1 cellular context compared by ENCODE assay signal in the genomic region with DNA sequence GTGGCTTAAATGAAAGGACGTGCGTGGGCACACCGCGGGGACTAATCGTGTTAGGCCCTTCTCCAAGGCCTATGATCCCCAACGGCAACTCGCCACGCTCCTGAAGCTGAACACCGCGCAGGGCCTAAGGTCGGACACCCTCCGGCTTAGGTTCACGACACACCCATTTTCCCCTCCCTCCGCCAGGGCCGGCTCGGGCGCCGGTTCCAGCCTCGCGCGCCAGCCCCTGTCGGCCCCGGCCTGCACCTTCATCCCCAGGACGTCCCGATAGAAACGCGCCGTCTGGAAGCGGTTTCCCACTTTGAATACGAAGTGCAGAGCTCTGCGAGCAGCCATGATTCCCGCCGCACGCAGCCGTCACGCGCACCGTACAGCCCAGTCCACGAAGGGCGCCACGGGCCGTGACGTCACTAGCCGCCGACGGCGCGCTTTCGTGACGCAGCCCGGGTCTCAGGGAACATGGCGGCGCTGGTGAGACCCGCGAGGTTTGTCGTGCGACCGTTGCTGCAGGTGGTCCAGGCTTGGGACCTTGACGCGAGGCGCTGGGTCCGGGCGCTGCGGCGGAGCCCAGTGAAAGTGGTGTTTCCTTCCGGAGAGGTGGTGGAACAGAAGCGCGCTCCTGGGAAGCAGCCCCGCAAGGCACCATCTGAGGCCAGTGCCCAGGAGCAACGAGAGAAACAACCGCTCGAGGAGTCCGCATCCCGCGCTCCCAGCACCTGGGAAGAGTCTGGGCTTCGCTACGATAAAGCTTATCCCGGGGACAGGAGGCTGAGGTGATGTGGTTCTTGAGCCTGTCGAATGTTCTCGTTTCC.
TF ChIP-seq lines count a peak whose summit lies in the region.

A gene with protein sequence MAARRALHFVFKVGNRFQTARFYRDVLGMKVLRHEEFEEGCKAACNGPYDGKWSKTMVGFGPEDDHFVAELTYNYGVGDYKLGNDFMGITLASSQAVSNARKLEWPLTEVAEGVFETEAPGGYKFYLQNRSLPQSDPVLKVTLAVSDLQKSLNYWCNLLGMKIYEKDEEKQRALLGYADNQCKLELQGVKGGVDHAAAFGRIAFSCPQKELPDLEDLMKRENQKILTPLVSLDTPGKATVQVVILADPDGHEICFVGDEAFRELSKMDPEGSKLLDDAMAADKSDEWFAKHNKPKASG (minus strand): TSS at position 361 of the 812 bp plus-strand sequence. CDS start 25 bp downstream, at position 336.
A gene with protein sequence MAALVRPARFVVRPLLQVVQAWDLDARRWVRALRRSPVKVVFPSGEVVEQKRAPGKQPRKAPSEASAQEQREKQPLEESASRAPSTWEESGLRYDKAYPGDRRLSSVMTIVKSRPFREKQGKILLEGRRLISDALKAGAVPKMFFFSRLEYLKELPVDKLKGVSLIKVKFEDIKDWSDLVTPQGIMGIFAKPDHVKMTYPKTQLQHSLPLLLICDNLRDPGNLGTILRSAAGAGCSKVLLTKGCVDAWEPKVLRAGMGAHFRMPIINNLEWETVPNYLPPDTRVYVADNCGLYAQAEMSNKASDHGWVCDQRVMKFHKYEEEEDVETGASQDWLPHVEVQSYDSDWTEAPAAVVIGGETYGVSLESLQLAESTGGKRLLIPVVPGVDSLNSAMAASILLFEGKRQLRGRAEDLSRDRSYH (plus strand): TSS at position 434 of the 812 bp plus-strand sequence. CDS start 26 bp downstream, at position 460.

TF ChIP-seq in HepG2, 621 proteins besides CTCF, POLR2A, EP300 and RAD21 (continued from another document and continues in another):
- TF ChIP-seq, protein P1, sequence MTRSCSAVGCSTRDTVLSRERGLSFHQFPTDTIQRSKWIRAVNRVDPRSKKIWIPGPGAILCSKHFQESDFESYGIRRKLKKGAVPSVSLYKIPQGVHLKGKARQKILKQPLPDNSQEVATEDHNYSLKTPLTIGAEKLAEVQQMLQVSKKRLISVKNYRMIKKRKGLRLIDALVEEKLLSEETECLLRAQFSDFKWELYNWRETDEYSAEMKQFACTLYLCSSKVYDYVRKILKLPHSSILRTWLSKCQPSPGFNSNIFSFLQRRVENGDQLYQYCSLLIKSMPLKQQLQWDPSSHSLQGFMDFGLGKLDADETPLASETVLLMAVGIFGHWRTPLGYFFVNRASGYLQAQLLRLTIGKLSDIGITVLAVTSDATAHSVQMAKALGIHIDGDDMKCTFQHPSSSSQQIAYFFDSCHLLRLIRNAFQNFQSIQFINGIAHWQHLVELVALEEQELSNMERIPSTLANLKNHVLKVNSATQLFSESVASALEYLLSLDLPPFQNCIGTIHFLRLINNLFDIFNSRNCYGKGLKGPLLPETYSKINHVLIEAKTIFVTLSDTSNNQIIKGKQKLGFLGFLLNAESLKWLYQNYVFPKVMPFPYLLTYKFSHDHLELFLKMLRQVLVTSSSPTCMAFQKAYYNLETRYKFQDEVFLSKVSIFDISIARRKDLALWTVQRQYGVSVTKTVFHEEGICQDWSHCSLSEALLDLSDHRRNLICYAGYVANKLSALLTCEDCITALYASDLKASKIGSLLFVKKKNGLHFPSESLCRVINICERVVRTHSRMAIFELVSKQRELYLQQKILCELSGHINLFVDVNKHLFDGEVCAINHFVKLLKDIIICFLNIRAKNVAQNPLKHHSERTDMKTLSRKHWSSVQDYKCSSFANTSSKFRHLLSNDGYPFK (CRISPR knock-in tag; IDR thresholded peaks at IDR 0.05; ENCODE audit: borderline replicate concordance): peak; percentile 91
- TF ChIP-seq HOXA9 (CRISPR knock-in tag; IDR thresholded peaks at IDR 0.05; ENCODE audit: borderline replicate concordance) (peak; percentile 80; the same call in 1 of the 2 replicates), ZNF589 (CRISPR knock-in tag; conservative IDR thresholded peaks at IDR 0.05) (peak; percentile 87), MBD4 (IDR thresholded peaks at IDR 0.05; ENCODE audit: borderline replicate concordance, low read length) (no peak), HNF4A (CRISPR knock-in tag; IDR thresholded peaks at IDR 0.05) (peak; percentile 48; the same call in 1 of the 2 replicates), CBX2 (IDR thresholded peaks at IDR 0.05; ENCODE audit: low read depth, low read length) (no peak), CBX2 (CRISPR knock-in tag; IDR thresholded peaks at IDR 0.05; ENCODE audit: low read depth) (no peak), AGO2 (optimal IDR thresholded peaks at IDR 0.05; ENCODE audit: low read depth, low read length) (peak; percentile 76), MED8 (CRISPR knock-in tag; IDR thresholded peaks at IDR 0.05; ENCODE audit: insufficient replicate concordance) (peak; percentile 76), CAMTA2 (CRISPR knock-in tag; IDR thresholded peaks at IDR 0.05; ENCODE audit: borderline replicate concordance) (0 out of 2 replicates have a peak, but pooled peaks have one; percentile 71), HDAC2 (CRISPR knock-in tag; IDR thresholded peaks at IDR 0.05) (peak; percentile 97), ZNF614 (CRISPR knock-in tag; IDR thresholded peaks at IDR 0.05; ENCODE audit: borderline replicate concordance) (peak; percentile 59; the same call in 1 of the 2 replicates), NR3C1 (CRISPR knock-in tag; IDR thresholded peaks at IDR 0.05) (0 out of 2 replicates have a peak, but pooled peaks have one; percentile 17), ATF7-NPFF (CRISPR knock-in tag; IDR thresholded peaks at IDR 0.05; ENCODE audit: low read depth) (peak; percentile 94), ZZZ3 (CRISPR knock-in tag; IDR thresholded peaks at IDR 0.05; ENCODE audit: borderline replicate concordance) (peak; percentile 92), GFI1 (CRISPR knock-in tag; IDR thresholded peaks at IDR 0.05; ENCODE audit: borderline replicate concordance) (peak; percentile 21; the same call in 1 of the 2 replicates), ZNF850 (CRISPR knock-in tag; conservative IDR thresholded peaks at IDR 0.05) (no peak), ZNF501 (CRISPR knock-in tag; IDR thresholded peaks at IDR 0.05) (peak; percentile 95), ZNF326 (CRISPR knock-in tag; IDR thresholded peaks at IDR 0.05; ENCODE audit: borderline replicate concordance) (no peak), SRY (CRISPR knock-in tag; IDR thresholded peaks at IDR 0.05) (peak; percentile 76), AKAP8 (CRISPR knock-in tag; IDR thresholded peaks at IDR 0.05) (peak; percentile 81)
- TF ChIP-seq, protein P2, sequence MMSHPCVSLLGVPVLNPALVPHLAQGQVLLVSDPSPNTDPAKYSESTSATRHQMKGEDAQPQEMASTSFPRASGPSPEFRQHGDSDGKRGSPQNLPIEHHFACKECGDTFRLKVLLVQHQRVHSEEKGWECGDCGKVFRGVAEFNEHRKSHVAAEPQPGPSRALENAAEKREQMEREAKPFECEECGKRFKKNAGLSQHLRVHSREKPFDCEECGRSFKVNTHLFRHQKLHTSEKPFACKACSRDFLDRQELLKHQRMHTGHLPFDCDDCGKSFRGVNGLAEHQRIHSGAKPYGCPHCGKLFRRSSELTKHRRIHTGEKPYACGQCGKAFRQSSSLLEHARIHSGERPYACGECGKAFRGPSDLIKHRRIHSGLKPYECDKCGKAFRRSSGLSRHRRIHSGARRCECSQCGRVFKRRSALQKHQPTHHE (CRISPR knock-in tag; IDR thresholded peaks at IDR 0.05; ENCODE audit: borderline replicate concordance): no peak
- TF ChIP-seq, protein P3, sequence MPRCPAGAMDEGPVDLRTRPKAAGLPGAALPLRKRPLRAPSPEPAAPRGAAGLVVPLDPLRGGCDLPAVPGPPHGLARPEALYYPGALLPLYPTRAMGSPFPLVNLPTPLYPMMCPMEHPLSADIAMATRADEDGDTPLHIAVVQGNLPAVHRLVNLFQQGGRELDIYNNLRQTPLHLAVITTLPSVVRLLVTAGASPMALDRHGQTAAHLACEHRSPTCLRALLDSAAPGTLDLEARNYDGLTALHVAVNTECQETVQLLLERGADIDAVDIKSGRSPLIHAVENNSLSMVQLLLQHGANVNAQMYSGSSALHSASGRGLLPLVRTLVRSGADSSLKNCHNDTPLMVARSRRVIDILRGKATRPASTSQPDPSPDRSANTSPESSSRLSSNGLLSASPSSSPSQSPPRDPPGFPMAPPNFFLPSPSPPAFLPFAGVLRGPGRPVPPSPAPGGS (CRISPR knock-in tag; IDR thresholded peaks at IDR 0.05): peak; percentile 84
- TF ChIP-seq, protein P4, sequence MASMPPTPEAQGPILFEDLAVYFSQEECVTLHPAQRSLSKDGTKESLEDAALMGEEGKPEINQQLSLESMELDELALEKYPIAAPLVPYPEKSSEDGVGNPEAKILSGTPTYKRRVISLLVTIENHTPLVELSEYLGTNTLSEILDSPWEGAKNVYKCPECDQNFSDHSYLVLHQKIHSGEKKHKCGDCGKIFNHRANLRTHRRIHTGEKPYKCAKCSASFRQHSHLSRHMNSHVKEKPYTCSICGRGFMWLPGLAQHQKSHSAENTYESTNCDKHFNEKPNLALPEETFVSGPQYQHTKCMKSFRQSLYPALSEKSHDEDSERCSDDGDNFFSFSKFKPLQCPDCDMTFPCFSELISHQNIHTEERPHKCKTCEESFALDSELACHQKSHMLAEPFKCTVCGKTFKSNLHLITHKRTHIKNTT (CRISPR knock-in tag; IDR thresholded peaks at IDR 0.05): no peak
- TF ChIP-seq, protein P5, sequence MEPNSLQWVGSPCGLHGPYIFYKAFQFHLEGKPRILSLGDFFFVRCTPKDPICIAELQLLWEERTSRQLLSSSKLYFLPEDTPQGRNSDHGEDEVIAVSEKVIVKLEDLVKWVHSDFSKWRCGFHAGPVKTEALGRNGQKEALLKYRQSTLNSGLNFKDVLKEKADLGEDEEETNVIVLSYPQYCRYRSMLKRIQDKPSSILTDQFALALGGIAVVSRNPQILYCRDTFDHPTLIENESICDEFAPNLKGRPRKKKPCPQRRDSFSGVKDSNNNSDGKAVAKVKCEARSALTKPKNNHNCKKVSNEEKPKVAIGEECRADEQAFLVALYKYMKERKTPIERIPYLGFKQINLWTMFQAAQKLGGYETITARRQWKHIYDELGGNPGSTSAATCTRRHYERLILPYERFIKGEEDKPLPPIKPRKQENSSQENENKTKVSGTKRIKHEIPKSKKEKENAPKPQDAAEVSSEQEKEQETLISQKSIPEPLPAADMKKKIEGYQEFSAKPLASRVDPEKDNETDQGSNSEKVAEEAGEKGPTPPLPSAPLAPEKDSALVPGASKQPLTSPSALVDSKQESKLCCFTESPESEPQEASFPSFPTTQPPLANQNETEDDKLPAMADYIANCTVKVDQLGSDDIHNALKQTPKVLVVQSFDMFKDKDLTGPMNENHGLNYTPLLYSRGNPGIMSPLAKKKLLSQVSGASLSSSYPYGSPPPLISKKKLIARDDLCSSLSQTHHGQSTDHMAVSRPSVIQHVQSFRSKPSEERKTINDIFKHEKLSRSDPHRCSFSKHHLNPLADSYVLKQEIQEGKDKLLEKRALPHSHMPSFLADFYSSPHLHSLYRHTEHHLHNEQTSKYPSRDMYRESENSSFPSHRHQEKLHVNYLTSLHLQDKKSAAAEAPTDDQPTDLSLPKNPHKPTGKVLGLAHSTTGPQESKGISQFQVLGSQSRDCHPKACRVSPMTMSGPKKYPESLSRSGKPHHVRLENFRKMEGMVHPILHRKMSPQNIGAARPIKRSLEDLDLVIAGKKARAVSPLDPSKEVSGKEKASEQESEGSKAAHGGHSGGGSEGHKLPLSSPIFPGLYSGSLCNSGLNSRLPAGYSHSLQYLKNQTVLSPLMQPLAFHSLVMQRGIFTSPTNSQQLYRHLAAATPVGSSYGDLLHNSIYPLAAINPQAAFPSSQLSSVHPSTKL (CRISPR knock-in tag; IDR thresholded peaks at IDR 0.05): peak; percentile 80
- TF ChIP-seq, protein P6, sequence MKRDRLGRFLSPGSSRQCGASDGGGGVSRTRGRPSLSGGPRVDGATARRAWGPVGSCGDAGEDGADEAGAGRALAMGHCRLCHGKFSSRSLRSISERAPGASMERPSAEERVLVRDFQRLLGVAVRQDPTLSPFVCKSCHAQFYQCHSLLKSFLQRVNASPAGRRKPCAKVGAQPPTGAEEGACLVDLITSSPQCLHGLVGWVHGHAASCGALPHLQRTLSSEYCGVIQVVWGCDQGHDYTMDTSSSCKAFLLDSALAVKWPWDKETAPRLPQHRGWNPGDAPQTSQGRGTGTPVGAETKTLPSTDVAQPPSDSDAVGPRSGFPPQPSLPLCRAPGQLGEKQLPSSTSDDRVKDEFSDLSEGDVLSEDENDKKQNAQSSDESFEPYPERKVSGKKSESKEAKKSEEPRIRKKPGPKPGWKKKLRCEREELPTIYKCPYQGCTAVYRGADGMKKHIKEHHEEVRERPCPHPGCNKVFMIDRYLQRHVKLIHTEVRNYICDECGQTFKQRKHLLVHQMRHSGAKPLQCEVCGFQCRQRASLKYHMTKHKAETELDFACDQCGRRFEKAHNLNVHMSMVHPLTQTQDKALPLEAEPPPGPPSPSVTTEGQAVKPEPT (CRISPR knock-in tag; IDR thresholded peaks at IDR 0.05; ENCODE audit: low read depth): no peak
- TF ChIP-seq, protein P7, sequence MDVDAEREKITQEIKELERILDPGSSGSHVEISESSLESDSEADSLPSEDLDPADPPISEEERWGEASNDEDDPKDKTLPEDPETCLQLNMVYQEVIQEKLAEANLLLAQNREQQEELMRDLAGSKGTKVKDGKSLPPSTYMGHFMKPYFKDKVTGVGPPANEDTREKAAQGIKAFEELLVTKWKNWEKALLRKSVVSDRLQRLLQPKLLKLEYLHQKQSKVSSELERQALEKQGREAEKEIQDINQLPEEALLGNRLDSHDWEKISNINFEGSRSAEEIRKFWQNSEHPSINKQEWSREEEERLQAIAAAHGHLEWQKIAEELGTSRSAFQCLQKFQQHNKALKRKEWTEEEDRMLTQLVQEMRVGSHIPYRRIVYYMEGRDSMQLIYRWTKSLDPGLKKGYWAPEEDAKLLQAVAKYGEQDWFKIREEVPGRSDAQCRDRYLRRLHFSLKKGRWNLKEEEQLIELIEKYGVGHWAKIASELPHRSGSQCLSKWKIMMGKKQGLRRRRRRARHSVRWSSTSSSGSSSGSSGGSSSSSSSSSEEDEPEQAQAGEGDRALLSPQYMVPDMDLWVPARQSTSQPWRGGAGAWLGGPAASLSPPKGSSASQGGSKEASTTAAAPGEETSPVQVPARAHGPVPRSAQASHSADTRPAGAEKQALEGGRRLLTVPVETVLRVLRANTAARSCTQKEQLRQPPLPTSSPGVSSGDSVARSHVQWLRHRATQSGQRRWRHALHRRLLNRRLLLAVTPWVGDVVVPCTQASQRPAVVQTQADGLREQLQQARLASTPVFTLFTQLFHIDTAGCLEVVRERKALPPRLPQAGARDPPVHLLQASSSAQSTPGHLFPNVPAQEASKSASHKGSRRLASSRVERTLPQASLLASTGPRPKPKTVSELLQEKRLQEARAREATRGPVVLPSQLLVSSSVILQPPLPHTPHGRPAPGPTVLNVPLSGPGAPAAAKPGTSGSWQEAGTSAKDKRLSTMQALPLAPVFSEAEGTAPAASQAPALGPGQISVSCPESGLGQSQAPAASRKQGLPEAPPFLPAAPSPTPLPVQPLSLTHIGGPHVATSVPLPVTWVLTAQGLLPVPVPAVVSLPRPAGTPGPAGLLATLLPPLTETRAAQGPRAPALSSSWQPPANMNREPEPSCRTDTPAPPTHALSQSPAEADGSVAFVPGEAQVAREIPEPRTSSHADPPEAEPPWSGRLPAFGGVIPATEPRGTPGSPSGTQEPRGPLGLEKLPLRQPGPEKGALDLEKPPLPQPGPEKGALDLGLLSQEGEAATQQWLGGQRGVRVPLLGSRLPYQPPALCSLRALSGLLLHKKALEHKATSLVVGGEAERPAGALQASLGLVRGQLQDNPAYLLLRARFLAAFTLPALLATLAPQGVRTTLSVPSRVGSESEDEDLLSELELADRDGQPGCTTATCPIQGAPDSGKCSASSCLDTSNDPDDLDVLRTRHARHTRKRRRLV (CRISPR knock-in tag; IDR thresholded peaks at IDR 0.05): peak; percentile 86; the same call in 1 of the 2 replicates
- TF ChIP-seq, protein P8, sequence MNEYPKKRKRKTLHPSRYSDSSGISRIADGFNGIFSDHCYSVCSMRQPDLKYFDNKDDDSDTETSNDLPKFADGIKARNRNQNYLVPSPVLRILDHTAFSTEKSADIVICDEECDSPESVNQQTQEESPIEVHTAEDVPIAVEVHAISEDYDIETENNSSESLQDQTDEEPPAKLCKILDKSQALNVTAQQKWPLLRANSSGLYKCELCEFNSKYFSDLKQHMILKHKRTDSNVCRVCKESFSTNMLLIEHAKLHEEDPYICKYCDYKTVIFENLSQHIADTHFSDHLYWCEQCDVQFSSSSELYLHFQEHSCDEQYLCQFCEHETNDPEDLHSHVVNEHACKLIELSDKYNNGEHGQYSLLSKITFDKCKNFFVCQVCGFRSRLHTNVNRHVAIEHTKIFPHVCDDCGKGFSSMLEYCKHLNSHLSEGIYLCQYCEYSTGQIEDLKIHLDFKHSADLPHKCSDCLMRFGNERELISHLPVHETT (CRISPR knock-in tag; conservative IDR thresholded peaks at IDR 0.05): peak; percentile 86
